In the genomic region with DNA sequence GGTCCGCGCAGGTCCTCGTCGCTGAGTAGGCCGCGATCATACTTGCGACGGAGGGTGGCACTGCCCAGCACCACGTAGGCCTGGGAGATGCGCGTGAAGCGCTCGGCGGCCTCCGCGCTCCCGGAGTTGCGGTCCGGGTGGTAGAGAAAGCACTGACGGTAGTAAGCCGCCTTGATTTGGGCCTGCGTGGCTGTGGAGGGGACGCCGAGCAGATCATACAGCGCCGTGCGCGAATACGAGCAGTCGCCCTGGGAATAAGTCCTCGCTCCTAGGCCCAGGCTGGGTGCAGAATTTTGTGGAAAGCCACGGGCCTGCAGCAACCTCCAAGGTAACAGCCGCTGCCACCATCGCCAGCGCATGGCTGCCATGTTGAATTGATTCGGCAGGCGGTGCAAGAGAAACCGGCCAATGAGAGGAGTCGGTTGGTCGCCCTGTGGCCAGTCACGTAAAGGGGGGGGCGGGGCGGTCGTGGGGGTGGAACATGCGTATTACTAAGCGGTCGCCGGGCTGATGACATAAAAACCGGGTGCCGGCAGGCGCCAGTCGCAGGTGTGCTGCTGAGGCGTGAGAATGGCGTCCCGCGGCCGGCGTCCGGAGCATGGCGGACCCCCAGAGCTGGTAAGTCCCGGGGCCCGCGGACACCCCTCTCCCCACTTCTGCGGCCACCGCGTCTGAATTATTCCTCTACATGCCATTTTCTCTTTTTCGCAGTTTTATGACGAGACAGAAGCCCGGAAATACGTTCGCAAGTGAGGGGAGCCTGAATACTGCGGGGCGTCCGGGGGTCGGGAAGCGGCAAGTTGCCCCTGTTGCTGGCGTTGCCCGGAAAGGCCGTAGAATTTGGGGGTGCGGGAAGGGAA, we compare ENCODE assay signal across 8 cellular contexts. TPM values are rescaled to one million over a fixed set of nuclear protein-coding genes. Genes with fewer than 3 reads are reported as not detected.
DNase-seq lines count a peak whose midpoint lies in the region; ATAC-seq, FAIRE-seq and TF ChIP-seq lines count a peak whose summit lies in the region.

A gene with protein sequence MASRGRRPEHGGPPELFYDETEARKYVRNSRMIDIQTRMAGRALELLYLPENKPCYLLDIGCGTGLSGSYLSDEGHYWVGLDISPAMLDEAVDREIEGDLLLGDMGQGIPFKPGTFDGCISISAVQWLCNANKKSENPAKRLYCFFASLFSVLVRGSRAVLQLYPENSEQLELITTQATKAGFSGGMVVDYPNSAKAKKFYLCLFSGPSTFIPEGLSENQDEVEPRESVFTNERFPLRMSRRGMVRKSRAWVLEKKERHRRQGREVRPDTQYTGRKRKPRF (plus strand): TSS at position 542 of the 860 bp plus-strand sequence. CDS start 29 bp downstream, at position 571.
Gene DNAJC30, minus strand, starts transcription at position 398 of the 860 bp plus-strand sequence. Its CDS starts 30 bp downstream, at position 368.

- H2AK5ac ChIP-seq in H1 (ENCODE audit: low read depth, low read length): peak within 1 kb of the TSS; percentile 7; the same call in 1 of the 2 replicates

- H3K79me1 ChIP-seq in H1 (ENCODE audit: low read depth, low read length): peaks cover 6% of the 10 kb centered on the region; the same call in 1 of the 2 replicates

- H4K91ac ChIP-seq in H1 (replicated peaks; ENCODE audit: insufficient read length, low read length): peak within 1 kb of the TSS; percentile 87

- TF ChIP-seq POLR2A in H1 (IDR thresholded peaks at IDR 0.05; ENCODE audit: control extremely low read depth in 1 of 2, low read depth in 2 of 2, low read length in 2 of 2): peak; percentile 95 to 98

- ATAC-seq in GM21367 (IDR thresholded peaks at IDR 0.05; ENCODE audit: unreplicated experiment): peak; percentile 63

- FAIRE-seq in H1 (lab: Jason Lieb, UNC): no peak

- POLR2A ChIA-PET in H1 (lab: Charles Lee; ENCODE audit: partially characterized antibody): interaction anchor here (0.7 to 5.6 kb wide), 9 partner anchors 7 to 84 kb away, joined by 3 to 37 read pairs (median 3); no protein-coding TSS in a partner anchor

- peak within 1 kb of the TSS; percentile 90 for H4K5ac ChIP-seq in H1 (ENCODE audit: insufficient read length, low read depth, low read length)

- peaks cover 15% of the 10 kb centered on the region for H3K23me2 ChIP-seq in H1 (ENCODE audit: low read depth, low read length)

- peak within 1 kb of the TSS; percentile 93 to 94 for H3K4me2 ChIP-seq in H1 (ENCODE audit: insufficient read depth in 1 of 2, low read depth in 2 of 2, low read length in 2 of 2)

- peaks cover 5 to 11% (median 8%) of the 10 kb centered on the region in 4 experiments; a peak in 6 of 8 replicates for H3K36me3 ChIP-seq in H1 (ENCODE audit: control insufficient read depth in 2 of 4, insufficient read depth in 4 of 4, low read length in 3 of 4)

- H2BK20ac ChIP-seq in H1 (ENCODE audit: low read length): no peak within 1 kb of the TSS

- DNase-seq in COR-L47 (lab: John Stamatoyannopoulos, UW): peak; percentile 95
- peak; percentile 90 for DNase-seq in HT1080 (ENCODE audit: low read depth)
- DNase-seq in NOMO-1 (lab: John Stamatoyannopoulos, UW; ENCODE audit: unreplicated experiment in 2 of 2): peak; percentile 100
- DNase-seq in activated CD8-positive, alpha-beta memory T cell treated with anti-CD3 and anti-CD28 coated beads for 48 hours (ENCODE audit: low read depth in 2 of 3, low spot score in 2 of 3): peak; percentile 90 to 97 (median 96)
- DNase-seq in H1 (ENCODE audit: low read depth in 1 of 2, low spot score in 2 of 2): peak; percentile 89 to 94
- DNase-seq in mesenteric fat pad (ENCODE audit: low spot score): peak; percentile 98
- peak; percentile 96 for DNase-seq in stimulated activated CD8-positive, alpha-beta memory T cell treated with anti-CD3 and anti-CD28 coated beads, Interleukin-15, amount 100 ng/mL, for 1 hour (ENCODE audit: low read depth)

- peaks cover 25 to 70% of the 10 kb centered on the region in 2 experiments for H3K79me2 ChIP-seq in H1 (ENCODE audit: control insufficient read depth in 1 of 2, insufficient read depth in 2 of 2, low read length in 2 of 2)

- peak within 1 kb of the TSS; percentile 74 for H3K56ac ChIP-seq in H1 (replicated peaks; ENCODE audit: insufficient read length, low read depth, low read length)

- no peak within 1 kb of the TSS for H3K23ac ChIP-seq in H1 (ENCODE audit: insufficient read length)

- H4K20me1 ChIP-seq in H1 (replicated peaks in 1 of 2; ENCODE audit: control insufficient read depth in 1 of 2, insufficient read depth in 2 of 2, low read length in 2 of 2): peaks cover 0 to 7% of the 10 kb centered on the region in 2 experiments

- peak within 1 kb of the TSS; percentile 82 to 99 (median 95) for H3K4me3 ChIP-seq in H1 (ENCODE audit: extremely low read depth in 1 of 4, insufficient read depth in 2 of 4, low read depth in 3 of 4, low read length in 4 of 4)

- peak within 1 kb of the TSS; percentile 89 for H3K27ac ChIP-seq in H1 (ENCODE audit: low read depth, low read length)

- peak within 1 kb of the TSS; percentile 97 for H3K18ac ChIP-seq in H1 (ENCODE audit: extremely low read depth, low read length)

- peak within 1 kb of the TSS; percentile 98; the same call in 1 of the 2 replicates for H4K8ac ChIP-seq in H1 (ENCODE audit: extremely low read depth, insufficient read depth, low read length)

- H2BK12ac ChIP-seq in H1 (ENCODE audit: low read depth, low read length): peak within 1 kb of the TSS; percentile 55; the same call in 1 of the 2 replicates

- H3K4me1 ChIP-seq in H1 (replicated peaks in 1 of 4; ENCODE audit: control insufficient read depth in 3 of 4, insufficient read depth in 4 of 4, low read length in 3 of 4): peaks cover 3 to 7% (median 3%) of the 10 kb centered on the region in 4 experiments; a peak in 5 of 7 replicates

- H3K14ac ChIP-seq in H1 (ENCODE audit: insufficient read length): no peak within 1 kb of the TSS

- 0 out of 2 replicates have a peak within 1 kb of the TSS, but pooled peaks have one; percentile 72 for H2BK15ac ChIP-seq in H1 (ENCODE audit: low read length)

- H3K4ac ChIP-seq in H1 (replicated peaks; ENCODE audit: insufficient read length, low read depth, low read length): peak within 1 kb of the TSS; percentile 62

- H2BK5ac ChIP-seq in H1 (ENCODE audit: low read depth, low read length): peak within 1 kb of the TSS; percentile 98

- CTCF ChIA-PET in H1 (lab: Charles Lee; ENCODE audit: partially characterized antibody): interaction anchor here (1.2 kb wide), 1 partner anchor 8 kb away, joined by 3 read pairs; no protein-coding TSS in a partner anchor

- no peaks in the 10 kb centered on the region for H3K9me3 ChIP-seq in H1 (ENCODE audit: insufficient read depth in 2 of 2, low read depth in 1 of 2, low read length in 1 of 2)

- peak within 1 kb of the TSS; percentile 89 to 95 (median 91) for H3K9ac ChIP-seq in H1 (replicated peaks in 1 of 4; ENCODE audit: extremely low read depth in 1 of 4, low read depth in 3 of 4, low read length in 3 of 4)

- WGBS in H1 (ENCODE audit: extremely low coverage in 1 of 2, insufficient coverage in 1 of 2, insufficient read length in 1 of 2, insufficient replicate concordance in 2 of 2, low coverage in 1 of 2, low lambda C conversion rate in 2 of 2, missing lambda C conversion rate in 1 of 2), 2 experiments: 1% methylated on average over 65 of the region's 80 CpGs; no CpG with 5 or more reads in 1 of the 2 experiments

- TF ChIP-seq EP300 in H1 (IDR thresholded peaks at IDR 0.05; ENCODE audit: borderline replicate concordance in 1 of 2, low read depth in 2 of 2, low read length in 2 of 2): no peak

- H3K27me3 ChIP-seq in H1 (replicated peaks in 1 of 4; ENCODE audit: control insufficient read depth in 3 of 4, extremely low read depth in 1 of 4, insufficient read depth in 3 of 4, low read length in 3 of 4): no peaks in the 10 kb centered on the region; a peak in 1 of 7 replicates

- peak within 1 kb of the TSS; percentile 57 for H2BK120ac ChIP-seq in H1 (replicated peaks; ENCODE audit: low read depth, low read length)

- no peak; a peak in 1 of 4 replicates for TF ChIP-seq CTCF in H1 (IDR thresholded peaks at IDR 0.05; ENCODE audit: control extremely low read depth in 1 of 3, insufficient read depth in 1 of 3, low read depth in 1 of 3, low read length in 3 of 3)

- H2AFZ ChIP-seq in H1 (ENCODE audit: low read length): peak within 1 kb of the TSS; percentile 36; the same call in 1 of the 2 replicates

- no peak for TF ChIP-seq RAD21 in H1 (IDR thresholded peaks at IDR 0.05 in 1 of 2, conservative IDR thresholded peaks at IDR 0.05 in 1 of 2; ENCODE audit: low read depth in 2 of 2, low read length in 2 of 2)

TF ChIP-seq in H1, 55 proteins besides CTCF, POLR2A, EP300 and RAD21 (continues in another document):
- TF ChIP-seq SP4 (IDR thresholded peaks at IDR 0.05; ENCODE audit: low read length) (0 out of 2 replicates have a peak, but pooled peaks have one; percentile 48), JUND (IDR thresholded peaks at IDR 0.05; ENCODE audit: low read length) (no peak), ZNF274 (IDR thresholded peaks at IDR 0.05; ENCODE audit: borderline replicate concordance, extremely low read depth, low read length) (no peak)

RNA-seq across cellular contexts. Expression of the first gene that starts in this region (rescaled TPM):
- total RNA-seq in HT1080 (2014; rRNA removed; shearing (Covaris generic)): 78.8 and 82.9 TPM in 2 replicates
- polyA plus RNA-seq in HT1080 (2015; cell fraction: cytosol; rRNA removed): 135 and 139 TPM in 2 replicates
- 121 and 133 TPM in 2 replicates for polyA plus RNA-seq in HT1080 (2015; cell fraction: nucleus; rRNA removed)
- total RNA-seq in H1 (2021; fragmentation: NEBNext Ultra II Directional; extraction: Animal tissue kit (Norgen Biotek cat#: 25700)): 72.2 and 78.4 TPM in 2 replicates
- 72.3 and 76.5 TPM in 2 replicates for polyA plus RNA-seq in H1 (2011; rRNA removed)
- 102 TPM for polyA plus RNA-seq in H1 (2011; cell fraction: cytosol; rRNA removed)
- polyA plus RNA-seq in H1 (2011; cell fraction: nucleus; rRNA removed): 59.5 TPM
- polyA plus RNA-seq in H1 (2012, experiment 1 of 2): 82.5 to 105 TPM (median 96.1 TPM) in 4 replicates
- polyA plus RNA-seq in H1 (2012, experiment 2 of 2): 78.5 TPM
- 147 TPM for polyA plus RNA-seq in H1 (2013, experiment 1 of 2)
- 170 TPM for polyA plus RNA-seq in H1 (2013, experiment 2 of 2)
- polyA minus RNA-seq in H1 (2011; rRNA and poly(A)+ RNA removed): 31.4 and 38.7 TPM in 2 replicates
- 22.4 TPM for polyA minus RNA-seq in H1 (2011; cell fraction: cytosol; rRNA and poly(A)+ RNA removed)
- polyA minus RNA-seq in H1 (2011; cell fraction: nucleus; rRNA and poly(A)+ RNA removed): 19.5 TPM
- total RNA-seq in mesenteric fat pad: 51.9 TPM

RNA-seq across cellular contexts. Expression of gene DNAJC30, which starts in this region (rescaled TPM):
- 3.8 and 11.9 TPM in 2 replicates for total RNA-seq in HT1080 (2014; rRNA removed; shearing (Covaris generic))
- 11.0 and 11.6 TPM in 2 replicates for polyA plus RNA-seq in HT1080 (2015; cell fraction: cytosol; rRNA removed)
- polyA plus RNA-seq in HT1080 (2015; cell fraction: nucleus; rRNA removed): 6.8 and 7.1 TPM in 2 replicates
- total RNA-seq in H1 (2021; fragmentation: NEBNext Ultra II Directional; extraction: Animal tissue kit (Norgen Biotek cat#: 25700)): 6.0 and 6.1 TPM in 2 replicates
- 6.3 and 10.0 TPM in 2 replicates for polyA plus RNA-seq in H1 (2011; rRNA removed)
- 5.9 TPM for polyA plus RNA-seq in H1 (2011; cell fraction: cytosol; rRNA removed)
- 6.7 TPM for polyA plus RNA-seq in H1 (2011; cell fraction: nucleus; rRNA removed)
- 3.7 to 5.1 TPM (median 4.4 TPM) in 4 replicates for polyA plus RNA-seq in H1 (2012, experiment 1 of 2)
- 5.4 TPM for polyA plus RNA-seq in H1 (2012, experiment 2 of 2)
- 5.8 TPM for polyA plus RNA-seq in H1 (2013, experiment 1 of 2)
- polyA plus RNA-seq in H1 (2013, experiment 2 of 2): 5.2 TPM
- 3.4 and 4.4 TPM in 2 replicates for polyA minus RNA-seq in H1 (2011; rRNA and poly(A)+ RNA removed)
- 3.7 TPM for polyA minus RNA-seq in H1 (2011; cell fraction: cytosol; rRNA and poly(A)+ RNA removed)
- polyA minus RNA-seq in H1 (2011; cell fraction: nucleus; rRNA and poly(A)+ RNA removed): 10.2 TPM
- 11.7 TPM for total RNA-seq in mesenteric fat pad

Comparison
In these comparisons a context has a peak if more than half of its experiments do, and no peak if none do; other contexts are left out.
1. Peak in every context shown above with its lines: DNase-seq, ATAC-seq, H3K4me3 ChIP-seq and H3K27ac ChIP-seq.